Comparison of ENCODE assay signal across 12 cellular contexts in the genomic region with DNA sequence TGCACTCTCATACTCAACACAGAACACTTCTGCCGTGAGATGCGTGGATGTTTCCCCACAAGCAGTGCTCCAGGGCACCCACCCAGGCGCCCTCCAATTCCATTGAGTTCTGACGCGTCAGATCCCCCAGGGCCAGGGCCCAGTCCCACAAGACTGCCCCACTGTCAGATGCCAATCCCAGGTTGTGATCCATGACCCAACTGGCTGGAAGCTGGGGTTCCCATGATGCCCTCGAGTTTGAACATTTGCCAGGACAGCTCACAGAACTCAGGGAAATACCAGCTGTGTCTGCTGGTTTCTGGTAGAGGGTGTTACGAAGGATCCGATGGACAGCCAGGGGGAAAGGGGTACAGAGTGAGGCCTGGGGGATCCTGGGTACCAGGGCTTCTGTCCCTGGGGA. TPM values are rescaled to one million over a fixed set of nuclear protein-coding genes. Genes with fewer than 3 reads are reported as not detected.
DNase-seq lines count a peak whose midpoint lies in the region; ATAC-seq and TF ChIP-seq lines count a peak whose summit lies in the region.
"Had no signal": no experiment of that assay in that cellular context is flagged by ENCODE, and none has a peak within 500 bp of the region (broad histone marks: within the 10 kb centered on the region; RNA-seq: fewer than 3 reads in every experiment).

No MANE protein-coding gene starts in this region.

- peak overlapping the region; percentile 17 to 60 (median 19) for H3K27ac Mint-ChIP-seq in nephron

- DNase-seq in NCI-H226: peak; percentile 23
- peak; percentile 28 for DNase-seq in fibroblast of peridontal ligament (ENCODE audit: extremely low read depth)
- no peak for DNase-seq in H4 (ENCODE audit: low spot score)
- no peak for DNase-seq in lower lobe of right lung
- no peak for DNase-seq in NCI-H2171 (lab: John Stamatoyannopoulos, UW)
- DNase-seq: activated effector memory CD4-positive, alpha-beta T cell treated with anti-CD3 and anti-CD28 coated beads, Interleukin-2, amount 50 U/mL, for 16 hours; left colon; NCI-H1105 had no signal

- no peaks in the 10 kb centered on the region for H3K9me3 ChIP-seq in lower lobe of right lung
- H3K9me3 ChIP-seq: HAP-1 had no signal

- peaks cover 21% of the 10 kb centered on the region for H3K36me3 ChIP-seq in lower lobe of right lung
- H3K36me3 ChIP-seq: HAP-1 had no signal

- no peak for ATAC-seq in lower lobe of right lung
- ATAC-seq in GM19452 (IDR thresholded peaks at IDR 0.05; ENCODE audit: unreplicated experiment): no peak
- ATAC-seq: left colon had no signal

- no peaks in the 10 kb centered on the region for H3K36me3 Mint-ChIP-seq in nephron (ENCODE audit: low read depth)

- no peaks in the 10 kb centered on the region for H3K9me3 Mint-ChIP-seq in nephron

- intact Hi-C loops in lower lobe of right lung (cut with DNase I): no loop called here

- H3K27me3 ChIP-seq in lower lobe of right lung (ENCODE audit: low read depth): no peaks in the 10 kb centered on the region

- TF ChIP-seq CTCF in C4-2B (conservative IDR thresholded peaks at IDR 0.05): no peak
- no peak for TF ChIP-seq CTCF in nephron (IDR thresholded peaks at IDR 0.05; ENCODE audit: unreplicated experiment in 3 of 3)
- no peak for TF ChIP-seq CTCF in lower lobe of right lung (IDR thresholded peaks at IDR 0.05)

- H3K4me1 ChIP-seq in lower lobe of right lung: peaks cover 33% of the 10 kb centered on the region

- no peaks in the 10 kb centered on the region for H3K27me3 Mint-ChIP-seq in nephron (ENCODE audit: low read depth)

- peaks cover 48% of the 10 kb centered on the region for H3K4me1 Mint-ChIP-seq in nephron

- H3K27ac ChIP-seq in C4-2B (peak overlapping the region; percentile 33), lower lobe of right lung (no peak overlapping the region)

- H3K4me3 ChIP-seq in lower lobe of right lung: no peak overlapping the region
- H3K4me3 ChIP-seq: HAP-1 had no signal

- H3K4me3 Mint-ChIP-seq in nephron: peak overlapping the region in 1 of 3 experiments; percentile 33

RNA-seq across cellular contexts. Expression of a gene that starts 58.4 kb away (rescaled TPM):
- total RNA-seq in H4 (2014; rRNA removed; shearing (Covaris generic)): 27.0 and 29.4 TPM in 2 replicates
- 83.3 TPM for total RNA-seq in lower lobe of right lung

Comparison
In these comparisons a context has a peak if more than half of its experiments do, and no peak if none do; other contexts are left out.
1. DNase-seq: peak in NCI-H226 (single experiment) and fibroblast of peridontal ligament (single experiment); none in H4 (single experiment), lower lobe of right lung (single experiment) and NCI-H2171 (single experiment).